Comparison of ENCODE assay signal across 22 cellular contexts in genomic region chr1:53508056-53508990, GRCh38. TPM values are rescaled to one million over a fixed set of nuclear protein-coding genes. Genes with fewer than 3 reads are reported as not detected.
"Had no signal": no experiment of that assay in that cellular context is flagged by ENCODE, and none has a peak within 500 bp of the region (broad histone marks: within the 10 kb centered on the region; RNA-seq: fewer than 3 reads in every experiment).

No MANE protein-coding gene starts in this region.

- H3K4me3 Mint-ChIP-seq: natural killer cell treated with Interleukin-12 subunit alpha and Interleukin-12 subunit beta and Interleukin-15 and Interleukin-18, amount 100 ng/mL, for 72 hours had no signal

- H3K27me3 Mint-ChIP-seq: natural killer cell treated with Interleukin-12 subunit alpha and Interleukin-12 subunit beta and Interleukin-15 and Interleukin-18, amount 100 ng/mL, for 72 hours had no signal

- H3K4me3 ChIP-seq: dorsolateral prefrontal cortex, left lung, lung, psoas muscle, tibial artery, upper lobe of right lung had no signal

- H3K27me3 ChIP-seq: tibial artery, upper lobe of right lung had no signal

- H3K9me3 ChIP-seq: left lung, psoas muscle, tibial artery, upper lobe of right lung had no signal

- H3K4me1 ChIP-seq: left lung, psoas muscle, upper lobe of right lung had no signal

- ATAC-seq: psoas muscle had no signal

- DNase-seq: central memory CD4-positive, alpha-beta T cell; cortex of kidney; dorsolateral prefrontal cortex; effector CD8-positive, alpha-beta T cell; foreskin melanocyte; head of caudate nucleus; hippocampal formation; midbrain; psoas muscle; retina; small intestine; stimulated activated CD4-positive, alpha-beta T cell treated with anti-CD3 and anti-CD28 coated beads, Interleukin-12 subunit alpha, Interleukin-12 subunit beta, amount 100 ng/mL, for 4 hours; stimulated activated naive CD4-positive, alpha-beta T cell treated with Interleukin-2 at 50 U/mL for 16 hours; tibial artery; upper lobe of right lung had no signal

- H3K27ac Mint-ChIP-seq: natural killer cell treated with Interleukin-12 subunit alpha and Interleukin-12 subunit beta and Interleukin-15 and Interleukin-18, amount 100 ng/mL, for 72 hours had no signal

- H3K36me3 ChIP-seq: left lung, tibial artery, upper lobe of right lung had no signal

- H3K9me3 Mint-ChIP-seq: natural killer cell treated with Interleukin-12 subunit alpha and Interleukin-12 subunit beta and Interleukin-15 and Interleukin-18, amount 100 ng/mL, for 72 hours had no signal

- H3K27ac ChIP-seq: dorsolateral prefrontal cortex, left lung, psoas muscle, tibial artery, upper lobe of right lung had no signal

- H3K36me3 Mint-ChIP-seq: natural killer cell treated with Interleukin-12 subunit alpha and Interleukin-12 subunit beta and Interleukin-15 and Interleukin-18, amount 100 ng/mL, for 72 hours had no signal

- FAIRE-seq: islet of Langerhans, small intestine had no signal

RNA-seq across cellular contexts. Expression of gene DMRTB1, which starts 49.1 kb away (rescaled TPM):
- total RNA-seq: chondrocyte; left lung; lung; natural killer cell treated with Interleukin-12 subunit alpha and Interleukin-12 subunit beta and Interleukin-15 and Interleukin-18, amount 100 ng/mL, for 72 hours; omental fat pad; psoas muscle; upper lobe of right lung had no signal
- polyA plus RNA-seq: esophagus, lung, psoas muscle, small intestine had no signal
